17 cellular contexts compared by ENCODE assay signal in genomic region chr3:16061491-16061890, GRCh38.
DNase-seq lines count a peak whose midpoint lies in the region; ATAC-seq and TF ChIP-seq lines count a peak whose summit lies in the region.
"Had no signal": no experiment of that assay in that cellular context is flagged by ENCODE, and none has a peak within 500 bp of the region (broad histone marks: within the 10 kb centered on the region; RNA-seq: fewer than 3 reads in every experiment).

No MANE protein-coding gene starts in this region.

- no peak overlapping the region for H3K9ac ChIP-seq in endodermal cell (ENCODE audit: extremely low read depth, low read length, poor library complexity, severe bottlenecking)

- no peak overlapping the region for H3K4me3 ChIP-seq in right atrium auricular region
- no peak overlapping the region for H3K4me3 ChIP-seq in osteoblast (ENCODE audit: insufficient read depth, low read length)
- no peak overlapping the region for H3K4me3 ChIP-seq in upper lobe of right lung
- no peak overlapping the region for H3K4me3 ChIP-seq in endodermal cell (ENCODE audit: low read length)

- H3K27ac ChIP-seq in right atrium auricular region (peak overlapping the region; percentile 77 to 84), cingulate gyrus (ENCODE audit: low read depth, low read length) (peak overlapping the region; percentile 73), osteoblast (ENCODE audit: low read depth, low read length) (peak overlapping the region; percentile 99), upper lobe of right lung (peak overlapping the region; percentile 53), endodermal cell (ENCODE audit: low read depth, low read length) (no peak overlapping the region)

- no peak overlapping the region for H2AFZ ChIP-seq in osteoblast (ENCODE audit: low read length)

- peaks cover 5% of the 10 kb centered on the region for H3K4me1 Mint-ChIP-seq in endodermal cell
- H3K4me1 Mint-ChIP-seq: naive B cell had no signal

- TF ChIP-seq CTCF in right atrium auricular region (IDR thresholded peaks at IDR 0.05): no peak
- TF ChIP-seq CTCF in osteoblast (IDR thresholded peaks at IDR 0.05; ENCODE audit: extremely low read depth, low read depth, low read length): no peak
- TF ChIP-seq CTCF in upper lobe of right lung (IDR thresholded peaks at IDR 0.05): no peak
- TF ChIP-seq CTCF in endodermal cell (conservative IDR thresholded peaks at IDR 0.05): no peak

- H3K4me2 ChIP-seq in osteoblast (ENCODE audit: insufficient read depth, low read length): peak overlapping the region; percentile 71

- H3K36me3 ChIP-seq in right atrium auricular region: no peaks in the 10 kb centered on the region
- no peaks in the 10 kb centered on the region for H3K36me3 ChIP-seq in osteoblast (ENCODE audit: insufficient read depth, low read length)
- H3K36me3 ChIP-seq in upper lobe of right lung: no peaks in the 10 kb centered on the region
- no peaks in the 10 kb centered on the region for H3K36me3 ChIP-seq in endodermal cell (ENCODE audit: control insufficient read depth, insufficient read depth, low read length)

- ATAC-seq in Right ventricle myocardium superior (ENCODE audit: poor library complexity) (no peak), upper lobe of right lung (no peak)
- ATAC-seq: CD8-positive, alpha-beta T cell; T-cell had no signal

- peaks cover 0 to 35% of the 10 kb centered on the region in 2 donors for H3K4me1 ChIP-seq in right atrium auricular region
- H3K4me1 ChIP-seq in osteoblast (ENCODE audit: insufficient read depth, low read length): peaks cover 49% of the 10 kb centered on the region
- peaks cover 25% of the 10 kb centered on the region for H3K4me1 ChIP-seq in upper lobe of right lung
- no peaks in the 10 kb centered on the region for H3K4me1 ChIP-seq in endodermal cell (ENCODE audit: control insufficient read depth, insufficient read depth, low read length)

- H3K4me3 Mint-ChIP-seq in endodermal cell: no peak overlapping the region
- H3K4me3 Mint-ChIP-seq: CD8-positive, alpha-beta T cell; naive B cell; T-cell; type B pancreatic cell had no signal

- no peaks in the 10 kb centered on the region for H4K20me1 ChIP-seq in osteoblast (ENCODE audit: insufficient read depth, low read length)

- no peaks in the 10 kb centered on the region for H3K36me3 Mint-ChIP-seq in endodermal cell (ENCODE audit: low read depth)
- H3K36me3 Mint-ChIP-seq: CD8-positive, alpha-beta T cell; naive B cell; T-cell; type B pancreatic cell had no signal

- no peaks in the 10 kb centered on the region for H3K79me2 ChIP-seq in osteoblast (ENCODE audit: insufficient read depth, low read length)

- H3K9me3 ChIP-seq in right atrium auricular region (no peaks in the 10 kb centered on the region), osteoblast (ENCODE audit: low read depth, low read length) (no peaks in the 10 kb centered on the region), upper lobe of right lung (no peaks in the 10 kb centered on the region), endodermal cell (ENCODE audit: control insufficient read depth, low read length) (no peaks in the 10 kb centered on the region)

- DNase-seq in right atrium auricular region (ENCODE audit: low spot score) (no peak), Right ventricle myocardium superior (no peak), osteoblast (ENCODE audit: insufficient read length, low spot score, missing footprints) (peak; percentile 15), upper lobe of right lung (no peak), endodermal cell (no peak), NCI-H446 treated with DMSO at 0.1 percent for 48 hours (lab: John Stamatoyannopoulos, UW) (no peak), cerebellar nuclear complex (lab: John Stamatoyannopoulos, UW) (no peak)
- DNase-seq: CD8-positive, alpha-beta T cell; cortex of kidney; H7; MV-4-11; naive B cell; NCI-H774; T-cell had no signal

- H3K27me3 Mint-ChIP-seq in endodermal cell (ENCODE audit: insufficient read depth): peaks cover 8% of the 10 kb centered on the region

- H3K9me3 Mint-ChIP-seq in endodermal cell: no peaks in the 10 kb centered on the region
- H3K9me3 Mint-ChIP-seq: activated T-helper 2 cell treated with anti-CD3 and anti-CD28 coated beads, Interferon-gamma antibody, Interleukin-2, Interleukin-4, amounts not matched to agents 10 μg/mL and 5 μg/mL and 100 μg/mL, durations not matched to agents 14 hours and 24 hours and 36 hours; CD8-positive, alpha-beta T cell; T-cell; type B pancreatic cell had no signal

- H3K27me3 ChIP-seq in right atrium auricular region (no peaks in the 10 kb centered on the region), osteoblast (ENCODE audit: insufficient read depth, low read length) (no peaks in the 10 kb centered on the region), upper lobe of right lung (no peaks in the 10 kb centered on the region), endodermal cell (ENCODE audit: control insufficient read depth, insufficient read depth, low read length, poor library complexity, severe bottlenecking) (no peaks in the 10 kb centered on the region)

- intact Hi-C loops in Right ventricle myocardium superior (cut with DNase I) (no loop called here), upper lobe of right lung (cut with DNase I) (no loop called here)

- WGBS in endodermal cell (ENCODE audit: insufficient coverage in 1 of 2, insufficient read length in 1 of 2), 2 experiments: 90 to 100% methylated on average over 1 to 2 of the region's 2 CpGs

- H3K27ac Mint-ChIP-seq in endodermal cell: no peak overlapping the region
- H3K27ac Mint-ChIP-seq: activated T-helper 2 cell treated with anti-CD3 and anti-CD28 coated beads, Interferon-gamma antibody, Interleukin-2, Interleukin-4, amounts not matched to agents 10 μg/mL and 5 μg/mL and 100 μg/mL, durations not matched to agents 14 hours and 24 hours and 36 hours; CD8-positive, alpha-beta T cell; T-cell; type B pancreatic cell had no signal
